9 cellular contexts compared by ENCODE assay signal in genomic region chr20:1895674-1896496, GRCh38. TPM values are rescaled to one million over a fixed set of nuclear protein-coding genes. Genes with fewer than 3 reads are reported as not detected.
A peak's percentile ranks its signal among the peaks of the same experiment; 100 is the strongest.
DNase-seq lines count a peak whose midpoint lies in the region; ATAC-seq and TF ChIP-seq lines count a peak whose summit lies in the region.
"Had no signal": no experiment of that assay in that cellular context is flagged by ENCODE, and none has a peak within 500 bp of the region (broad histone marks: within the 10 kb centered on the region; RNA-seq: fewer than 3 reads in every experiment).

No MANE protein-coding gene starts in this region.

- no peak overlapping the region for H3K27ac ChIP-seq in SJSA1
- peak overlapping the region; percentile 85 for H3K27ac ChIP-seq in foreskin keratinocyte
- peak overlapping the region; percentile 60 for H3K27ac ChIP-seq in osteoblast (ENCODE audit: low read depth, low read length)
- H3K27ac ChIP-seq: KMS-11 had no signal

- H3K4me2 ChIP-seq in osteoblast (ENCODE audit: insufficient read depth, low read length), result peak overlapping the region; percentile 97
- H3K4me2 ChIP-seq: KMS-11 had no signal

- peak overlapping the region; percentile 75 for H2AFZ ChIP-seq in osteoblast (ENCODE audit: low read length)

- TF ChIP-seq CTCF in GM12875 (IDR thresholded peaks at IDR 0.05; ENCODE audit: borderline replicate concordance, insufficient read depth, low read depth, low read length) (no peak), foreskin keratinocyte (conservative IDR thresholded peaks at IDR 0.05) (no peak), osteoblast (IDR thresholded peaks at IDR 0.05; ENCODE audit: extremely low read depth, low read depth, low read length) (no peak)

- peak overlapping the region; percentile 64 for H3K4me3 ChIP-seq in GM12875 (ENCODE audit: low read depth, low read length)
- peak overlapping the region; percentile 58 for H3K4me3 ChIP-seq in SJSA1
- H3K4me3 ChIP-seq in osteoblast (ENCODE audit: insufficient read depth, low read length), result peak overlapping the region; percentile 96

- H3K79me2 ChIP-seq in osteoblast (ENCODE audit: insufficient read depth, low read length), result peaks cover 63% of the 10 kb centered on the region

- H3K4me1 ChIP-seq in SJSA1 (replicated peaks) (peaks cover 14% of the 10 kb centered on the region), foreskin keratinocyte (peaks cover 12% of the 10 kb centered on the region), osteoblast (ENCODE audit: insufficient read depth, low read length) (peaks cover 17% of the 10 kb centered on the region)

- DNase-seq in SJSA1 (ENCODE audit: low read depth in 1 of 2, low spot score in 2 of 2) (no peak), foreskin keratinocyte (no peak), osteoblast (ENCODE audit: insufficient read length, low spot score, missing footprints) (peak; percentile 94), T1000 (lab: John Stamatoyannopoulos, UW) (no peak)
- DNase-seq in NK-92 treated with Interleukin-12 subunit alpha and Interleukin-12 subunit beta, amount 100 ng/mL, for 24 hours (lab: John Stamatoyannopoulos, UW), result no peak

- H3K27me3 ChIP-seq in SJSA1 (replicated peaks) (no peaks in the 10 kb centered on the region), foreskin keratinocyte (no peaks in the 10 kb centered on the region), osteoblast (ENCODE audit: insufficient read depth, low read length) (no peaks in the 10 kb centered on the region)

- peak; percentile 3 for ATAC-seq in foreskin keratinocyte
- ATAC-seq in HG02885 (IDR thresholded peaks at IDR 0.05; ENCODE audit: poor library complexity, unreplicated experiment), result no peak
- no peak for ATAC-seq in HG02938 (IDR thresholded peaks at IDR 0.05; ENCODE audit: unreplicated experiment)

- no peaks in the 10 kb centered on the region for H3K36me3 ChIP-seq in SJSA1
- H3K36me3 ChIP-seq in osteoblast (ENCODE audit: insufficient read depth, low read length), result peaks cover 10% of the 10 kb centered on the region

- H3K9me3 ChIP-seq in SJSA1 (replicated peaks) (no peaks in the 10 kb centered on the region), osteoblast (ENCODE audit: low read depth, low read length) (no peaks in the 10 kb centered on the region)

- peaks cover 39% of the 10 kb centered on the region for H4K20me1 ChIP-seq in osteoblast (ENCODE audit: insufficient read depth, low read length)

RNA-seq across cellular contexts. Expression of gene SIRPA, which starts 0.7 kb away (rescaled TPM):
- 2.4 and 4.7 TPM in 2 replicates for total RNA-seq in SJSA1 (2014; rRNA removed; shearing (Covaris generic))
- total RNA-seq in foreskin keratinocyte (26.8 and 35.1 TPM in 2 replicates), osteoblast (13.8 and 15.9 TPM in 2 replicates)
- polyA plus RNA-seq in foreskin keratinocyte, result 24.1 and 28.7 TPM in 2 replicates
